In the genomic region with DNA sequence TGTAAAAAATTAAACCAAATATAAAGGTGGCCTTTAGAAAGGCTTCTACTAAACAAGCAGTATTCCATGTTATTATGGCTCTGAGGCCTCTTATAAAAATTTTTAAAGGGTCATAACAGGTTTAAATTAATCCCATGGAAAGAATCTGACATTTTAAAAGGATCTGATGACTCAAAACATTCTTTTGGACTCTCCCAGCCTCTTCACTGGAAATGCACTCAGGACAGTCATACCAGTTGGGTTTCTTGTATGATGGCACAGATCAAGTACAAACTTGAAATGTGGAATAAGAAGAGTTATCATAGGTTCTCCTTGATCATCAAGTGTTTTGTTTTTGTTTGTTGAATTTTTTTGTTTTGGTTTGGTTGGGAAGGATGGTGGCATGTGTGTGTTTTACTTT, we compare ENCODE assay signal across 11 cellular contexts. TPM values are rescaled to one million over a fixed set of nuclear protein-coding genes. Genes with fewer than 3 reads are reported as not detected.
DNase-seq lines count a peak whose midpoint lies in the region; ATAC-seq and TF ChIP-seq lines count a peak whose summit lies in the region.
"Had no signal": no experiment of that assay in that cellular context is flagged by ENCODE, and none has a peak within 500 bp of the region (broad histone marks: within the 10 kb centered on the region; RNA-seq: fewer than 3 reads in every experiment).

No MANE protein-coding gene starts in this region.

- H3K4me1 ChIP-seq in upper lobe of right lung = peaks cover 28% of the 10 kb centered on the region
- H3K4me1 ChIP-seq: BLaER1 had no signal

- ATAC-seq in natural killer cell = no peak
- ATAC-seq in natural killer cell treated with Interleukin-12 subunit alpha and Interleukin-12 subunit beta and Interleukin-15 and Interleukin-18, amount 100 ng/mL, for 72 hours = no peak
- ATAC-seq in upper lobe of right lung = peak; percentile 48

- no peaks in the 10 kb centered on the region for H3K9me3 ChIP-seq in upper lobe of right lung
- H3K9me3 ChIP-seq: BLaER1 had no signal

- H3K4me1 Mint-ChIP-seq in natural killer cell = peaks cover 38 to 39% of the 10 kb centered on the region in 2 donors
- peaks cover 31 to 32% of the 10 kb centered on the region in 2 donors for H3K4me1 Mint-ChIP-seq in natural killer cell treated with Interleukin-12 subunit alpha and Interleukin-12 subunit beta and Interleukin-15 and Interleukin-18, amount 100 ng/mL, for 72 hours (ENCODE audit: low read depth in 2 of 2)

- H3K36me3 Mint-ChIP-seq in natural killer cell = no peaks in the 10 kb centered on the region
- peaks cover 4% of the 10 kb centered on the region for H3K36me3 Mint-ChIP-seq in natural killer cell treated with Interleukin-12 subunit alpha and Interleukin-12 subunit beta and Interleukin-15 and Interleukin-18, amount 100 ng/mL, for 72 hours

- H3K4me3 ChIP-seq in astrocyte of the spinal cord (ENCODE audit: low read depth, low read length) (no peak overlapping the region), upper lobe of right lung (no peak overlapping the region)
- H3K4me3 ChIP-seq: BLaER1 had no signal

- peak overlapping the region; percentile 62 to 77 for H3K27ac Mint-ChIP-seq in natural killer cell
- H3K27ac Mint-ChIP-seq in natural killer cell treated with Interleukin-12 subunit alpha and Interleukin-12 subunit beta and Interleukin-15 and Interleukin-18, amount 100 ng/mL, for 72 hours = peak overlapping the region in 1 of 2 donors; percentile 20
- H3K27ac Mint-ChIP-seq: T-helper 1 cell treated with Interleukin-12 subunit alpha and Interleukin-12 subunit beta and Interleukin-4 antibody, amounts not matched to agents 30 μg/mL and 1 μg/mL, for 36 hours had no signal

- no peak overlapping the region for H3K27ac ChIP-seq in upper lobe of right lung
- H3K27ac ChIP-seq: BLaER1 had no signal

- H3K4me3 Mint-ChIP-seq in natural killer cell = no peak overlapping the region
- H3K4me3 Mint-ChIP-seq in natural killer cell treated with Interleukin-12 subunit alpha and Interleukin-12 subunit beta and Interleukin-15 and Interleukin-18, amount 100 ng/mL, for 72 hours = no peak overlapping the region
- H3K4me3 Mint-ChIP-seq: T-helper 1 cell treated with Interleukin-12 subunit alpha and Interleukin-12 subunit beta and Interleukin-4 antibody, amounts not matched to agents 30 μg/mL and 1 μg/mL, for 36 hours had no signal

- no peaks in the 10 kb centered on the region for H3K27me3 ChIP-seq in upper lobe of right lung
- H3K27me3 ChIP-seq: BLaER1 had no signal

- intact Hi-C loops in natural killer cell (cut with micrococcal nuclease) = no loop called here
- intact Hi-C loops in upper lobe of right lung (cut with DNase I) = no loop called here

- in situ Hi-C loops in astrocyte of the spinal cord (cut with HindIII; ENCODE audit: low sequenced_read_pairs) = no loop called here

- TF ChIP-seq CTCF in natural killer cell (IDR thresholded peaks at IDR 0.05) (no peak), astrocyte of the spinal cord (IDR thresholded peaks at IDR 0.05; ENCODE audit: low read depth, low read length) (no peak), upper lobe of right lung (IDR thresholded peaks at IDR 0.05) (no peak)

- H3K36me3 ChIP-seq in upper lobe of right lung = no peaks in the 10 kb centered on the region

- H3K27me3 Mint-ChIP-seq in natural killer cell (ENCODE audit: low read depth in 2 of 2) = no peaks in the 10 kb centered on the region
- H3K27me3 Mint-ChIP-seq in natural killer cell treated with Interleukin-12 subunit alpha and Interleukin-12 subunit beta and Interleukin-15 and Interleukin-18, amount 100 ng/mL, for 72 hours = no peaks in the 10 kb centered on the region

- no peaks in the 10 kb centered on the region for H3K9me3 Mint-ChIP-seq in natural killer cell
- H3K9me3 Mint-ChIP-seq in natural killer cell treated with Interleukin-12 subunit alpha and Interleukin-12 subunit beta and Interleukin-15 and Interleukin-18, amount 100 ng/mL, for 72 hours = no peaks in the 10 kb centered on the region
- H3K9me3 Mint-ChIP-seq: T-helper 1 cell treated with Interleukin-12 subunit alpha and Interleukin-12 subunit beta and Interleukin-4 antibody, amounts not matched to agents 30 μg/mL and 1 μg/mL, for 36 hours had no signal

- DNase-seq in natural killer cell (no peak), astrocyte of the spinal cord (ENCODE audit: low read depth, low spot score) (peak; percentile 48), kidney glomerular epithelial cell (lab: John Stamatoyannopoulos, UW) (peak; percentile 19), upper lobe of right lung (no peak), NCI-H1105 (lab: John Stamatoyannopoulos, UW) (no peak), SKM-1 (lab: John Stamatoyannopoulos, UW; ENCODE audit: unreplicated experiment) (no peak)
- DNase-seq in natural killer cell treated with Interleukin-12 subunit alpha and Interleukin-12 subunit beta and Interleukin-15 and Interleukin-18, amount 100 ng/mL, for 72 hours (ENCODE audit: low spot score) = no peak
- DNase-seq in activated CD4-positive, alpha-beta T cell treated with anti-CD3 and anti-CD28 coated beads for 4 hours = no peak
- DNase-seq: NCI-H2171 treated with DMSO at 0.1 percent for 48 hours had no signal

RNA-seq across cellular contexts. Expression of gene PPP2R5E, which starts 50.8 kb away (rescaled TPM):
- total RNA-seq in natural killer cell = 10 to 100 TPM; 57.4 to 64.1 (median 62.4) TPM
- total RNA-seq in natural killer cell treated with Interleukin-12 subunit alpha and Interleukin-12 subunit beta and Interleukin-15 and Interleukin-18, amount 100 ng/mL, for 72 hours = 10 to 100 TPM; 52.4 to 56.4 TPM
- total RNA-seq in upper lobe of right lung = 46.0 TPM

Comparison
In these comparisons a context has a peak if more than half of its experiments do, and no peak if none do; other contexts are left out.
1. DNase-seq: peak in astrocyte of the spinal cord (single experiment) and kidney glomerular epithelial cell (single experiment); none in natural killer cell (single experiment), natural killer cell treated with Interleukin-12 subunit alpha and Interleukin-12 subunit beta and Interleukin-15 and Interleukin-18, amount 100 ng/mL, for 72 hours (single experiment), upper lobe of right lung (single experiment), NCI-H1105 (single experiment), activated CD4-positive, alpha-beta T cell treated with anti-CD3 and anti-CD28 coated beads for 4 hours (0 of 2) and SKM-1 (single experiment).